In genomic region chr1:36339615-36340014, GRCh38 we compare ENCODE assay signal across 22 cellular contexts. TPM values are rescaled to one million over a fixed set of nuclear protein-coding genes. Genes with fewer than 3 reads are reported as not detected.
A peak's percentile ranks its signal among the peaks of the same experiment; 100 is the strongest.
DNase-seq lines count a peak whose midpoint lies in the region; ATAC-seq, FAIRE-seq and TF ChIP-seq lines count a peak whose summit lies in the region.
"Had no signal": no experiment of that assay in that cellular context is flagged by ENCODE, and none has a peak within 500 bp of the region (broad histone marks: within the 10 kb centered on the region; RNA-seq: fewer than 3 reads in every experiment).

No MANE protein-coding gene starts in this region.

- H3K4me2 ChIP-seq in HCT116 (ENCODE audit: low read length) (no peak overlapping the region), K562 (ENCODE audit: insufficient read depth, low read length) (no peak overlapping the region)

- CTCF ChIA-PET in HCT116 (lab: Charles Lee): no interaction called here
- CTCF ChIA-PET in K562 (lab: Yijun Ruan, JAX; ENCODE audit: low intra/inter-chr PET ratio): no interaction called here

- no peak for DNase-seq in HCT116 (ENCODE audit: low read depth, low spot score)
- no peak for DNase-seq in K562 (ENCODE audit: extremely low read depth in 1 of 4, low spot score in 3 of 4)
- no peak for DNase-seq in anterior cingulate cortex (lab: John Stamatoyannopoulos, UW)
- DNase-seq: activated CD4-positive, alpha-beta T cell treated with anti-CD3 and anti-CD28 coated beads, Interleukin-2, amount 10 ng/mL, durations not matched to agents 24 days and 14 days; COR-L47; DMS79; effector memory CD4-positive, alpha-beta T cell; H9; islet precursor cell; NK-92 treated with Interleukin-12 subunit alpha and Interleukin-12 subunit beta, amount 100 ng/mL, for 24 hours; stimulated activated CD4-positive, alpha-beta T cell treated with anti-CD3 and anti-CD28 coated beads, Interleukin-12 subunit alpha, Interleukin-12 subunit beta, amount 100 ng/mL, for 4 hours; stimulated activated CD4-positive, alpha-beta T cell treated with anti-CD3 and anti-CD28 coated beads, Interleukin-4, amount 100 ng/mL, for 4 hours; stimulated activated naive CD8-positive, alpha-beta T cell treated with anti-CD3 and anti-CD28 coated beads, Interleukin-15, Interleukin-2, amounts not matched to agents 100 U/mL and 50 U/mL, for 24 hours; T-helper 17 cell had no signal

- H3K4me3 ChIP-seq in HCT116 (replicated peaks in 1 of 2; ENCODE audit: low read depth in 1 of 2, low read length in 2 of 2) (no peak overlapping the region), K562 (no peak overlapping the region)
- H3K4me3 ChIP-seq: body of pancreas, gastroesophageal sphincter, Peyer's patch, SJSA1, tibial nerve had no signal

- RAD21 ChIA-PET in HCT116 (lab: Charles Lee; ENCODE audit: low non-redundant PET in 1 of 2, low total read pairs in 2 of 2, uncharacterized antibody in 2 of 2, unreplicated experiment in 2 of 2): no interaction called here

- no peak for TF ChIP-seq EP300 in K562 (IDR thresholded peaks at IDR 0.05; ENCODE audit: low read length)

- peaks cover 0 to 5% of the 10 kb centered on the region in 2 experiments; a peak in 1 of 4 replicates for H3K36me3 ChIP-seq in HCT116 (ENCODE audit: control insufficient read depth in 1 of 2, insufficient read depth in 2 of 2, low read length in 2 of 2)
- H3K36me3 ChIP-seq in K562 (ENCODE audit: control insufficient read depth, insufficient read depth, low read length): peaks cover 52% of the 10 kb centered on the region; the same call in 2 of the 3 replicates

- POLR2A ChIA-PET in HCT116 (lab: Charles Lee) (no interaction called here), K562 (lab: Yijun Ruan, JAX) (interaction anchor here (0.6 kb wide), 2 partner anchors 71 to 247 kb away, joined by 3 read pairs; no protein-coding TSS in a partner anchor)

- H3K27ac Mint-ChIP-seq in nephron: peak overlapping the region; percentile 17 to 32 (median 28)

- H3K4me1 ChIP-seq in HCT116 (ENCODE audit: control insufficient read depth in 1 of 2, insufficient read depth in 2 of 2, low read length in 2 of 2): peaks cover 0 to 6% of the 10 kb centered on the region in 2 experiments; a peak in 1 of 4 replicates
- peaks cover 0 to 37% of the 10 kb centered on the region in 2 experiments; a peak in 3 of 5 replicates for H3K4me1 ChIP-seq in K562 (replicated peaks in 1 of 2; ENCODE audit: control insufficient read depth in 2 of 2, insufficient read depth in 2 of 2, low read length in 2 of 2)
- H3K4me1 ChIP-seq: body of pancreas had no signal

- peaks cover 5% of the 10 kb centered on the region for H3K9me1 ChIP-seq in K562 (ENCODE audit: control insufficient read depth, insufficient read depth, low read length)

- H3K27me3 Mint-ChIP-seq in nephron (ENCODE audit: low read depth): peaks cover 4% of the 10 kb centered on the region
- H3K27me3 Mint-ChIP-seq: activated CD4-positive, alpha-beta T cell treated with anti-CD3 and anti-CD28 coated beads, Interleukin-2, amount 10 ng/mL, durations not matched to agents 24 days and 14 days; T-helper 17 cell had no signal

- TF ChIP-seq RAD21 in HCT116 (IDR thresholded peaks at IDR 0.05; ENCODE audit: low read depth) (no peak), K562 (CRISPR knock-in tag; conservative IDR thresholded peaks at IDR 0.05 in 1 of 2, IDR thresholded peaks at IDR 0.05 in 1 of 2) (no peak)

- no peaks in the 10 kb centered on the region for H3K4me1 Mint-ChIP-seq in nephron
- H3K4me1 Mint-ChIP-seq: H9 had no signal

- H3K9me3 Mint-ChIP-seq in nephron: no peaks in the 10 kb centered on the region
- H3K9me3 Mint-ChIP-seq: activated CD4-positive, alpha-beta T cell treated with anti-CD3 and anti-CD28 coated beads, Interleukin-2, amount 10 ng/mL, durations not matched to agents 24 days and 14 days; H9 had no signal

- no peak for FAIRE-seq in K562 (lab: Jason Lieb, UNC)

- peaks cover 8% of the 10 kb centered on the region for H3K36me3 Mint-ChIP-seq in nephron (ENCODE audit: low read depth)

- intact Hi-C loops in HCT116 (cut with micrococcal nuclease): no loop called here
- intact Hi-C loops in K562 (cut with micrococcal nuclease): no loop called here

- no peak overlapping the region for H3K27ac ChIP-seq in HCT116 (ENCODE audit: low read depth, low read length)
- H3K27ac ChIP-seq in K562 (ENCODE audit: extremely low read depth, low read depth, low read length): no peak overlapping the region
- H3K27ac ChIP-seq: body of pancreas, gastroesophageal sphincter, HL-60, Peyer's patch, SJSA1, tibial nerve had no signal

- H3K4me3 Mint-ChIP-seq in nephron: no peak overlapping the region
- H3K4me3 Mint-ChIP-seq: activated CD4-positive, alpha-beta T cell treated with anti-CD3 and anti-CD28 coated beads, Interleukin-2, amount 10 ng/mL, durations not matched to agents 24 days and 14 days; H9; T-helper 17 cell had no signal

- H3K9me3 ChIP-seq in HCT116 (ENCODE audit: control insufficient read depth in 1 of 2, insufficient read depth in 1 of 2, low read depth in 1 of 2, low read length in 2 of 2) (no peaks in the 10 kb centered on the region), K562 (replicated peaks; ENCODE audit: control insufficient read depth, insufficient read depth, low read depth, low read length) (no peaks in the 10 kb centered on the region)
- H3K9me3 ChIP-seq: body of pancreas, gastroesophageal sphincter, Peyer's patch, SJSA1, tibial nerve had no signal

- no peaks in the 10 kb centered on the region for H3K79me2 ChIP-seq in HCT116 (ENCODE audit: insufficient read depth, low read length)
- H3K79me2 ChIP-seq in K562 (ENCODE audit: control insufficient read depth, insufficient read depth, low read length): no peaks in the 10 kb centered on the region

- BruUV-seq in HCT116 (replicated peaks; lab: Mats Ljungman, UMichigan): TSS peak; percentile 27
- BruUV-seq in K562 (replicated peaks; lab: Mats Ljungman, UMichigan): TSS peak; percentile 66

- no peak for ATAC-seq in HCT116
- no peak for ATAC-seq in K562
- ATAC-seq in GM19324 (IDR thresholded peaks at IDR 0.05; ENCODE audit: low FRiP score, unreplicated experiment): no peak
- ATAC-seq: body of pancreas; gastroesophageal sphincter; stimulated activated naive CD8-positive, alpha-beta T cell treated with anti-CD3 and anti-CD28 coated beads, Interleukin-15, Interleukin-2, amounts not matched to agents 100 U/mL and 50 U/mL, for 24 hours; T-helper 17 cell had no signal

- H3K9ac ChIP-seq in HCT116 (ENCODE audit: low read length) (no peak overlapping the region), K562 (ENCODE audit: insufficient read depth in 1 of 2, low read depth in 2 of 2, low read length in 2 of 2) (peak overlapping the region in 1 of 2 experiments; percentile 60; a peak in 2 of 4 replicates)

- H3K27me3 ChIP-seq in HCT116 (ENCODE audit: insufficient read depth, low read length): no peaks in the 10 kb centered on the region
- no peaks in the 10 kb centered on the region for H3K27me3 ChIP-seq in K562 (ENCODE audit: control insufficient read depth in 2 of 2, insufficient read depth in 2 of 2, low read length in 2 of 2)
- H3K27me3 ChIP-seq: body of pancreas, gastroesophageal sphincter, Peyer's patch, SJSA1, tibial nerve had no signal

- TF ChIP-seq POLR2A in HCT116 (IDR thresholded peaks at IDR 0.05; ENCODE audit: borderline replicate concordance, extremely low read depth, insufficient read depth, insufficient read length) (no peak), K562 (conservative IDR thresholded peaks at IDR 0.05) (no peak)

- WGBS in K562 (ENCODE audit: insufficient coverage, low coverage, missing lambda C conversion rate): 86% methylated on average over 9 of the region's 9 CpGs

- H2AFZ ChIP-seq in HCT116 (ENCODE audit: low read depth, low read length, poor library complexity, severe bottlenecking) (no peak overlapping the region), K562 (ENCODE audit: low read depth, low read length) (no peak overlapping the region)

- in situ Hi-C loops in K562 (cut with MboI): no loop called here

- TF ChIP-seq CTCF in HCT116 (IDR thresholded peaks at IDR 0.05 in 2 of 3, conservative IDR thresholded peaks at IDR 0.05 in 1 of 3; ENCODE audit: borderline replicate concordance in 1 of 3, insufficient read depth in 1 of 3, low read depth in 2 of 3, low read length in 2 of 3): no peak
- TF ChIP-seq CTCF in K562 (IDR thresholded peaks at IDR 0.05 in 2 of 3, conservative IDR thresholded peaks at IDR 0.05 in 1 of 3; ENCODE audit: insufficient read depth in 2 of 3, low read depth in 1 of 3, low read length in 3 of 3): no peak
- no peak for TF ChIP-seq CTCF in nephron (IDR thresholded peaks at IDR 0.05; ENCODE audit: unreplicated experiment in 3 of 3)

- no peaks in the 10 kb centered on the region for H3K9me2 ChIP-seq in HCT116 (ENCODE audit: insufficient read depth)

- H4K20me1 ChIP-seq in HCT116 (ENCODE audit: insufficient read depth) (no peaks in the 10 kb centered on the region), K562 (replicated peaks; ENCODE audit: control insufficient read depth, insufficient read depth, low read length) (peaks cover 4% of the 10 kb centered on the region; the same call in 1 of the 2 replicates)

RNA-seq across cellular contexts. Expression of gene EVA1B, which starts 16.2 kb away (rescaled TPM):
- 25.1 TPM for total RNA-seq in HCT116 (2021; ENCODE audit: unreplicated experiment)
- polyA plus RNA-seq in HCT116 (2012): 31.1 and 33.3 TPM in 2 replicates
- total RNA-seq in K562 (2011; cell fraction: chromatin; rRNA removed; ENCODE audit: low replicate concordance): 1.1 and 4.4 TPM in 2 replicates
- total RNA-seq in K562 (2011; cell fraction: nucleolus; rRNA removed): 19.2 and 19.5 TPM in 2 replicates
- total RNA-seq in K562 (2011; cell fraction: nucleoplasm; rRNA removed): 6.2 and 6.6 TPM in 2 replicates
- total RNA-seq in K562 (2014; rRNA removed): 61.5 and 65.7 TPM in 2 replicates
- total RNA-seq in K562 (2014; rRNA removed; fragmentation: Illumina TruSeq; extraction: Trizol): 0.29 and 0.44 TPM in 2 replicates
- total RNA-seq in K562 (2015; rRNA removed; fragmentation: Illumina TruSeq; extraction: Trizol): 4.6 and 5.9 TPM in 2 replicates
- total RNA-seq in K562 (2021): 27.2 and 27.8 TPM in 2 replicates
- 2.4 and 5.3 TPM in 2 replicates for polyA plus RNA-seq in K562 (2011; rRNA removed)
- 12.0 and 70.7 TPM in 2 replicates for polyA plus RNA-seq in K562 (2011; cell fraction: cytosol; rRNA removed)
- 4.3 and 9.6 TPM in 2 replicates for polyA plus RNA-seq in K562 (2011; cell fraction: nucleus; rRNA removed)
- 22.6 and 37.3 TPM in 2 replicates for polyA plus RNA-seq in K562 (2012)
- polyA plus RNA-seq in K562 (2014; fragmentation: Illumina TruSeq; extraction: Trizol): 0.68 and 2.1 TPM in 2 replicates
- polyA plus RNA-seq in K562 (2014; fragmentation: Nextera tagmentation; extraction: Ambion mirVana): under 1 TPM; 0.08 to 0.13 TPM
- polyA plus RNA-seq in K562 (2014; rRNA removed): 39.1 and 41.3 TPM in 2 replicates
- polyA minus RNA-seq in K562 (2011; rRNA and poly(A)+ RNA removed): 0.36 TPM in 1 of 2 replicates, not detected in the other
- 6.1 and 7.3 TPM in 2 replicates for polyA minus RNA-seq in K562 (2011; cell fraction: cytosol; rRNA and poly(A)+ RNA removed)
- 2.0 and 2.2 TPM in 2 replicates for polyA minus RNA-seq in K562 (2011; cell fraction: nucleus; rRNA and poly(A)+ RNA removed)

RNA-seq across cellular contexts. Expression of gene SH3D21, which starts 33.4 kb away (rescaled TPM):
- total RNA-seq in HCT116 (2021; ENCODE audit: unreplicated experiment) (9.3 TPM), K562 (2014; rRNA removed) (1.4 and 3.0 TPM in 2 replicates), K562 (2014; rRNA removed; fragmentation: Illumina TruSeq; extraction: Trizol) (0.89 and 1.1 TPM in 2 replicates), K562 (2015; rRNA removed; fragmentation: Illumina TruSeq; extraction: Trizol) (1.7 and 1.8 TPM in 2 replicates), K562 (2021) (3.0 and 4.3 TPM in 2 replicates)
- polyA plus RNA-seq in HCT116 (2012): 5.4 and 6.9 TPM in 2 replicates
- total RNA-seq in K562 (2011; cell fraction: chromatin; rRNA removed; ENCODE audit: low replicate concordance): 21.5 and 49.5 TPM in 2 replicates
- 24.7 and 26.5 TPM in 2 replicates for total RNA-seq in K562 (2011; cell fraction: nucleolus; rRNA removed)
- 18.4 and 19.1 TPM in 2 replicates for total RNA-seq in K562 (2011; cell fraction: nucleoplasm; rRNA removed)
- polyA plus RNA-seq in K562 (2011; rRNA removed) (2.7 and 5.6 TPM in 2 replicates), K562 (2014; fragmentation: Illumina TruSeq; extraction: Trizol) (3.0 and 4.5 TPM in 2 replicates), K562 (2014; fragmentation: Nextera tagmentation; extraction: Ambion mirVana) (under 1 TPM; 0.01 to 0.07 TPM), K562 (2014; rRNA removed) (3.3 and 4.7 TPM in 2 replicates)
- 2.1 and 2.6 TPM in 2 replicates for polyA plus RNA-seq in K562 (2011; cell fraction: cytosol; rRNA removed)
- polyA plus RNA-seq in K562 (2011; cell fraction: nucleus; rRNA removed): 26.0 and 26.6 TPM in 2 replicates
- polyA plus RNA-seq in K562 (2012): 4.1 and 6.9 TPM in 2 replicates
- polyA minus RNA-seq in K562 (2011; rRNA and poly(A)+ RNA removed): 1.6 and 2.3 TPM in 2 replicates
- polyA minus RNA-seq in K562 (2011; cell fraction: cytosol; rRNA and poly(A)+ RNA removed): 1.9 and 2.2 TPM in 2 replicates
- 8.5 and 15.1 TPM in 2 replicates for polyA minus RNA-seq in K562 (2011; cell fraction: nucleus; rRNA and poly(A)+ RNA removed)

RNA-seq across cellular contexts. Expression of gene STK40, which starts 46.1 kb away (rescaled TPM):
- total RNA-seq in HCT116 (2021; ENCODE audit: unreplicated experiment) (33.9 TPM), K562 (2014; rRNA removed) (39.1 and 55.1 TPM in 2 replicates), K562 (2014; rRNA removed; fragmentation: Illumina TruSeq; extraction: Trizol) (18.5 and 22.8 TPM in 2 replicates), K562 (2015; rRNA removed; fragmentation: Illumina TruSeq; extraction: Trizol) (27.1 and 27.6 TPM in 2 replicates), K562 (2021) (90.1 and 94.3 TPM in 2 replicates)
- polyA plus RNA-seq in HCT116 (2012): 32.4 and 34.9 TPM in 2 replicates
- 24.8 and 55.6 TPM in 2 replicates for total RNA-seq in K562 (2011; cell fraction: chromatin; rRNA removed; ENCODE audit: low replicate concordance)
- total RNA-seq in K562 (2011; cell fraction: nucleolus; rRNA removed): 29.2 and 31.0 TPM in 2 replicates
- 30.9 and 40.1 TPM in 2 replicates for total RNA-seq in K562 (2011; cell fraction: nucleoplasm; rRNA removed)
- polyA plus RNA-seq in K562 (2011; rRNA removed) (57.8 and 73.8 TPM in 2 replicates), K562 (2014; fragmentation: Illumina TruSeq; extraction: Trizol) (62.9 and 78.0 TPM in 2 replicates), K562 (2014; fragmentation: Nextera tagmentation; extraction: Ambion mirVana) (1 to 10 TPM in 1 of 2 experiments, under 1 TPM in 1; 0.69 to 1.7 TPM), K562 (2014; rRNA removed) (59.0 and 63.1 TPM in 2 replicates)
- 46.1 and 62.2 TPM in 2 replicates for polyA plus RNA-seq in K562 (2011; cell fraction: cytosol; rRNA removed)
- polyA plus RNA-seq in K562 (2011; cell fraction: nucleus; rRNA removed): 37.6 and 46.3 TPM in 2 replicates
- polyA plus RNA-seq in K562 (2012): 62.9 and 132 TPM in 2 replicates
- polyA minus RNA-seq in K562 (2011; rRNA and poly(A)+ RNA removed): 49.4 and 58.5 TPM in 2 replicates
- 25.9 and 28.4 TPM in 2 replicates for polyA minus RNA-seq in K562 (2011; cell fraction: cytosol; rRNA and poly(A)+ RNA removed)
- 9.8 and 13.2 TPM in 2 replicates for polyA minus RNA-seq in K562 (2011; cell fraction: nucleus; rRNA and poly(A)+ RNA removed)

RNA-seq across cellular contexts. Expression of gene LSM10, which starts 58.1 kb away (rescaled TPM):
- 49.5 TPM for total RNA-seq in HCT116 (2021; ENCODE audit: unreplicated experiment)
- polyA plus RNA-seq in HCT116 (2012): 62.3 and 62.4 TPM in 2 replicates
- 20.5 and 63.8 TPM in 2 replicates for total RNA-seq in K562 (2011; cell fraction: chromatin; rRNA removed; ENCODE audit: low replicate concordance)
- 55.5 and 59.9 TPM in 2 replicates for total RNA-seq in K562 (2011; cell fraction: nucleolus; rRNA removed)
- 40.9 and 45.8 TPM in 2 replicates for total RNA-seq in K562 (2011; cell fraction: nucleoplasm; rRNA removed)
- total RNA-seq in K562 (2014; rRNA removed): 68.9 and 94.6 TPM in 2 replicates
- total RNA-seq in K562 (2014; rRNA removed; fragmentation: Illumina TruSeq; extraction: Trizol): 9.8 and 13.2 TPM in 2 replicates
- 21.8 and 23.3 TPM in 2 replicates for total RNA-seq in K562 (2015; rRNA removed; fragmentation: Illumina TruSeq; extraction: Trizol)
- 85.7 and 88.0 TPM in 2 replicates for total RNA-seq in K562 (2021)
- 91.4 and 95.2 TPM in 2 replicates for polyA plus RNA-seq in K562 (2011; rRNA removed)
- polyA plus RNA-seq in K562 (2011; cell fraction: cytosol; rRNA removed): 111 and 190 TPM in 2 replicates
- polyA plus RNA-seq in K562 (2011; cell fraction: nucleus; rRNA removed): 44.9 and 48.3 TPM in 2 replicates
- 91.2 and 105 TPM in 2 replicates for polyA plus RNA-seq in K562 (2012)
- polyA plus RNA-seq in K562 (2014; fragmentation: Illumina TruSeq; extraction: Trizol): 122 and 153 TPM in 2 replicates
- polyA plus RNA-seq in K562 (2014; fragmentation: Nextera tagmentation; extraction: Ambion mirVana): 10 to 100 TPM; 34.8 to 56.9 TPM
- 146 and 168 TPM in 2 replicates for polyA plus RNA-seq in K562 (2014; rRNA removed)
- polyA minus RNA-seq in K562 (2011; rRNA and poly(A)+ RNA removed): 26.2 and 41.8 TPM in 2 replicates
- 26.6 and 38.0 TPM in 2 replicates for polyA minus RNA-seq in K562 (2011; cell fraction: cytosol; rRNA and poly(A)+ RNA removed)
- polyA minus RNA-seq in K562 (2011; cell fraction: nucleus; rRNA and poly(A)+ RNA removed): 17.1 and 23.5 TPM in 2 replicates
